In genomic region chr19:3945838-3946237, GRCh38 we compare ENCODE assay signal across 1 cellular context.
TF ChIP-seq lines count a peak whose summit lies in the region.

No MANE protein-coding gene starts in this region.

TF ChIP-seq in GM23338, 12 proteins besides CTCF, POLR2A, EP300 and RAD21 (continued from another document):
- TF ChIP-seq, protein P1, sequence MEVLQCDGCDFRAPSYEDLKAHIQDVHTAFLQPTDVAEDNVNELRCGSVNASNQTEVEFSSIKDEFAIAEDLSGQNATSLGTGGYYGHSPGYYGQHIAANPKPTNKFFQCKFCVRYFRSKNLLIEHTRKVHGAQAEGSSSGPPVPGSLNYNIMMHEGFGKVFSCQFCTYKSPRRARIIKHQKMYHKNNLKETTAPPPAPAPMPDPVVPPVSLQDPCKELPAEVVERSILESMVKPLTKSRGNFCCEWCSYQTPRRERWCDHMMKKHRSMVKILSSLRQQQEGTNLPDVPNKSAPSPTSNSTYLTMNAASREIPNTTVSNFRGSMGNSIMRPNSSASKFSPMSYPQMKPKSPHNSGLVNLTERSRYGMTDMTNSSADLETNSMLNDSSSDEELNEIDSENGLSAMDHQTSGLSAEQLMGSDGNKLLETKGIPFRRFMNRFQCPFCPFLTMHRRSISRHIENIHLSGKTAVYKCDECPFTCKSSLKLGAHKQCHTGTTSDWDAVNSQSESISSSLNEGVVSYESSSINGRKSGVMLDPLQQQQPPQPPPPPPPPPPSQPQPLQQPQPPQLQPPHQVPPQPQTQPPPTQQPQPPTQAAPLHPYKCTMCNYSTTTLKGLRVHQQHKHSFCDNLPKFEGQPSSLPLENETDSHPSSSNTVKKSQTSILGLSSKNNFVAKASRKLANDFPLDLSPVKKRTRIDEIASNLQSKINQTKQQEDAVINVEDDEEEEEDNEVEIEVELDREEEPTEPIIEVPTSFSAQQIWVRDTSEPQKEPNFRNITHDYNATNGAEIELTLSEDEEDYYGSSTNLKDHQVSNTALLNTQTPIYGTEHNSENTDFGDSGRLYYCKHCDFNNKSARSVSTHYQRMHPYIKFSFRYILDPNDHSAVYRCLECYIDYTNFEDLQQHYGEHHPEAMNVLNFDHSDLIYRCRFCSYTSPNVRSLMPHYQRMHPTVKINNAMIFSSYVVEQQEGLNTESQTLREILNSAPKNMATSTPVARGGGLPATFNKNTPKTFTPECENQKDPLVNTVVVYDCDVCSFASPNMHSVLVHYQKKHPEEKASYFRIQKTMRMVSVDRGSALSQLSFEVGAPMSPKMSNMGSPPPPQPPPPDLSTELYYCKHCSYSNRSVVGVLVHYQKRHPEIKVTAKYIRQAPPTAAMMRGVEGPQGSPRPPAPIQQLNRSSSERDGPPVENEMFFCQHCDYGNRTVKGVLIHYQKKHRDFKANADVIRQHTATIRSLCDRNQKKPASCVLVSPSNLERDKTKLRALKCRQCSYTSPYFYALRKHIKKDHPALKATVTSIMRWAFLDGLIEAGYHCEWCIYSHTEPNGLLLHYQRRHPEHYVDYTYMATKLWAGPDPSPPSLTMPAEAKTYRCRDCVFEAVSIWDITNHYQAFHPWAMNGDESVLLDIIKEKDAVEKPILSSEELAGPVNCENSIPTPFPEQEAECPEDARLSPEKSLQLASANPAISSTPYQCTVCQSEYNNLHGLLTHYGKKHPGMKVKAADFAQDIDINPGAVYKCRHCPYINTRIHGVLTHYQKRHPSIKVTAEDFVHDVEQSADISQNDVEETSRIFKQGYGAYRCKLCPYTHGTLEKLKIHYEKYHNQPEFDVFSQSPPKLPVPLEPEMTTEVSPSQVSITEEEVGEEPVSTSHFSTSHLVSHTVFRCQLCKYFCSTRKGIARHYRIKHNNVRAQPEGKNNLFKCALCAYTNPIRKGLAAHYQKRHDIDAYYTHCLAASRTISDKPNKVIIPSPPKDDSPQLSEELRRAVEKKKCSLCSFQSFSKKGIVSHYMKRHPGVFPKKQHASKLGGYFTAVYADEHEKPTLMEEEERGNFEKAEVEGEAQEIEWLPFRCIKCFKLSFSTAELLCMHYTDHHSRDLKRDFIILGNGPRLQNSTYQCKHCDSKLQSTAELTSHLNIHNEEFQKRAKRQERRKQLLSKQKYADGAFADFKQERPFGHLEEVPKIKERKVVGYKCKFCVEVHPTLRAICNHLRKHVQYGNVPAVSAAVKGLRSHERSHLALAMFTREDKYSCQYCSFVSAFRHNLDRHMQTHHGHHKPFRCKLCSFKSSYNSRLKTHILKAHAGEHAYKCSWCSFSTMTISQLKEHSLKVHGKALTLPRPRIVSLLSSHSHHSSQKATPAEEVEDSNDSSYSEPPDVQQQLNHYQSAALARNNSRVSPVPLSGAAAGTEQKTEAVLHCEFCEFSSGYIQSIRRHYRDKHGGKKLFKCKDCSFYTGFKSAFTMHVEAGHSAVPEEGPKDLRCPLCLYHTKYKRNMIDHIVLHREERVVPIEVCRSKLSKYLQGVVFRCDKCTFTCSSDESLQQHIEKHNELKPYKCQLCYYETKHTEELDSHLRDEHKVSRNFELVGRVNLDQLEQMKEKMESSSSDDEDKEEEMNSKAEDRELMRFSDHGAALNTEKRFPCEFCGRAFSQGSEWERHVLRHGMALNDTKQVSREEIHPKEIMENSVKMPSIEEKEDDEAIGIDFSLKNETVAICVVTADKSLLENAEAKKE (CRISPR knock-in tag; IDR thresholded peaks at IDR 0.05), result no peak
- no peak for TF ChIP-seq STAT1 (IDR thresholded peaks at IDR 0.05; ENCODE audit: unreplicated experiment)
TF ChIP-seq in GM23338: peak in this region for 0.
